Comparison of ENCODE assay signal across 22 cellular contexts in genomic region chr2:234768608-234769196, GRCh38.
DNase-seq lines count a peak whose midpoint lies in the region; ATAC-seq, FAIRE-seq and TF ChIP-seq lines count a peak whose summit lies in the region.
"Had no signal": no experiment of that assay in that cellular context is flagged by ENCODE, and none has a peak within 500 bp of the region (broad histone marks: within the 10 kb centered on the region; RNA-seq: fewer than 3 reads in every experiment).

No MANE protein-coding gene starts in this region.

- no peaks in the 10 kb centered on the region for H4K20me1 ChIP-seq in astrocyte (ENCODE audit: insufficient read depth, low read length)

- H2AK5ac ChIP-seq in mesenchymal stem cell (ENCODE audit: low read length, severe bottlenecking): peak overlapping the region; percentile 47

- 93% methylated on average over 9 of the region's 9 CpGs for WGBS in mesenchymal stem cell

- H3K79me1 ChIP-seq in mesenchymal stem cell (replicated peaks; ENCODE audit: low read length, poor library complexity, severe bottlenecking): no peaks in the 10 kb centered on the region

- H2BK5ac ChIP-seq in mesenchymal stem cell (ENCODE audit: low read depth, low read length, poor library complexity, severe bottlenecking): no peak overlapping the region

- FAIRE-seq in astrocyte (lab: Jason Lieb, UNC): peak; percentile 76
- FAIRE-seq: GM12891, H1 had no signal

- no peak overlapping the region for H2BK120ac ChIP-seq in mesenchymal stem cell (ENCODE audit: low read depth, low read length)

- no peaks in the 10 kb centered on the region for H3K36me3 ChIP-seq in astrocyte (ENCODE audit: insufficient read depth, low read length)
- H3K36me3 ChIP-seq in mesenchymal stem cell (ENCODE audit: control insufficient read depth in 1 of 2, insufficient read depth in 2 of 2, low read depth in 1 of 2, low read length in 2 of 2): peaks cover 0 to 2% of the 10 kb centered on the region in 2 experiments
- H3K36me3 ChIP-seq in vagina: no peaks in the 10 kb centered on the region
- no peaks in the 10 kb centered on the region for H3K36me3 ChIP-seq in Peyer's patch

- H3K9me3 Mint-ChIP-seq in astrocyte (ENCODE audit: unreplicated experiment) (peaks cover 4% of the 10 kb centered on the region), type B pancreatic cell (no peaks in the 10 kb centered on the region)

- no peak overlapping the region for H3K4ac ChIP-seq in mesenchymal stem cell (ENCODE audit: low read depth in 1 of 2, low read length in 2 of 2)

- TF ChIP-seq POLR2A in vagina (IDR thresholded peaks at IDR 0.05) (no peak), Peyer's patch (IDR thresholded peaks at IDR 0.05) (no peak)

- H2BK12ac ChIP-seq in mesenchymal stem cell (ENCODE audit: low read length in 2 of 2): peak overlapping the region in 1 of 2 experiments; percentile 19

- H3K36me3 Mint-ChIP-seq in astrocyte (ENCODE audit: low read depth, unreplicated experiment): peaks cover 2% of the 10 kb centered on the region
- H3K36me3 Mint-ChIP-seq in type B pancreatic cell: no peaks in the 10 kb centered on the region

- H4K8ac ChIP-seq in mesenchymal stem cell (ENCODE audit: low read length): peak overlapping the region; percentile 48

- H2AFZ ChIP-seq in astrocyte (ENCODE audit: low read depth, low read length): no peak overlapping the region
- no peak overlapping the region for H2AFZ ChIP-seq in mesenchymal stem cell (ENCODE audit: low read depth, low read length)

- no peak overlapping the region for H4K91ac ChIP-seq in mesenchymal stem cell (ENCODE audit: low read length)

- H3K79me2 ChIP-seq in astrocyte (ENCODE audit: insufficient read depth, low read length): no peaks in the 10 kb centered on the region

- no peak for TF ChIP-seq CTCF in astrocyte (IDR thresholded peaks at IDR 0.05; ENCODE audit: insufficient read depth, low read depth, low read length)
- TF ChIP-seq CTCF in vagina (IDR thresholded peaks at IDR 0.05): no peak
- TF ChIP-seq CTCF in Peyer's patch (IDR thresholded peaks at IDR 0.05): no peak
- no peak for TF ChIP-seq CTCF in type B pancreatic cell (conservative IDR thresholded peaks at IDR 0.05)

- intact Hi-C loops in vagina (cut with DNase I): no loop called here

- H3K27me3 ChIP-seq in astrocyte (ENCODE audit: insufficient read depth, low read length) (no peaks in the 10 kb centered on the region), mesenchymal stem cell (ENCODE audit: control insufficient read depth in 1 of 2, insufficient read depth in 1 of 2, low read length in 2 of 2) (no peaks in the 10 kb centered on the region), vagina (no peaks in the 10 kb centered on the region), Peyer's patch (no peaks in the 10 kb centered on the region)

- peak overlapping the region in 1 of 2 experiments; percentile 53 for H3K14ac ChIP-seq in mesenchymal stem cell (ENCODE audit: low read length in 2 of 2)

- H3K27ac ChIP-seq in astrocyte (ENCODE audit: low read depth, low read length): no peak overlapping the region
- H3K27ac ChIP-seq in mesenchymal stem cell (ENCODE audit: low read length, poor library complexity, severe bottlenecking): no peak overlapping the region
- peak overlapping the region; percentile 44 for H3K27ac ChIP-seq in vagina
- no peak overlapping the region for H3K27ac ChIP-seq in Peyer's patch
- H3K27ac ChIP-seq: SK-N-MC had no signal

- ATAC-seq in GM21423 (IDR thresholded peaks at IDR 0.05; ENCODE audit: unreplicated experiment): no peak

- peak overlapping the region; percentile 29 for H3K27ac Mint-ChIP-seq in astrocyte (ENCODE audit: unreplicated experiment)
- H3K27ac Mint-ChIP-seq in type B pancreatic cell: no peak overlapping the region
- H3K27ac Mint-ChIP-seq: B cell, IgD-negative memory B cell had no signal

- H3K9me3 ChIP-seq in astrocyte (ENCODE audit: insufficient read depth, low read depth, low read length) (no peaks in the 10 kb centered on the region), mesenchymal stem cell (ENCODE audit: control insufficient read depth, low read length) (no peaks in the 10 kb centered on the region), vagina (no peaks in the 10 kb centered on the region), Peyer's patch (no peaks in the 10 kb centered on the region)

- H3K4me1 ChIP-seq in astrocyte (ENCODE audit: insufficient read depth, low read length): peaks cover 37% of the 10 kb centered on the region
- peaks cover 24% of the 10 kb centered on the region for H3K4me1 ChIP-seq in mesenchymal stem cell (ENCODE audit: control insufficient read depth, insufficient read depth, low read depth, low read length)
- H3K4me1 ChIP-seq in vagina: peaks cover 24% of the 10 kb centered on the region
- no peaks in the 10 kb centered on the region for H3K4me1 ChIP-seq in Peyer's patch

- peak overlapping the region; percentile 29 for H2BK15ac ChIP-seq in mesenchymal stem cell (ENCODE audit: low read depth, poor library complexity, severe bottlenecking)

- H3K4me3 Mint-ChIP-seq in astrocyte (ENCODE audit: unreplicated experiment) (no peak overlapping the region), type B pancreatic cell (no peak overlapping the region)
- H3K4me3 Mint-ChIP-seq: B cell had no signal

- H3K9ac ChIP-seq in astrocyte (ENCODE audit: low read length): no peak overlapping the region
- no peak overlapping the region for H3K9ac ChIP-seq in mesenchymal stem cell (ENCODE audit: low read length)

- H3K4me1 Mint-ChIP-seq in astrocyte (ENCODE audit: low read depth, unreplicated experiment) (peaks cover 47% of the 10 kb centered on the region), type B pancreatic cell (ENCODE audit: unreplicated experiment) (peaks cover 32% of the 10 kb centered on the region)
- H3K4me1 Mint-ChIP-seq: B cell had no signal

- DNase-seq in GM04504 (ENCODE audit: low read depth) (peak; percentile 24), astrocyte (ENCODE audit: low read depth) (peak; percentile 46), mesenchymal stem cell (no peak), vagina (ENCODE audit: extremely low spot score in 2 of 2) (no peak), Peyer's patch (no peak), type B pancreatic cell (ENCODE audit: extremely low spot score, unreplicated experiment) (no peak)
- DNase-seq: ACHN; GF-D8; Kasumi-1; NCI-H1105 treated with DMSO at 0.1 percent for 48 hours; NCI-H1694 treated with DMSO at 0.1 percent for 48 hours; NCI-H2107; NCI-H510A; NCI-H748 treated with DMSO at 0.1 percent for 48 hours; NK-92 treated with Interleukin-12 subunit alpha and Interleukin-12 subunit beta, amount 100 ng/mL, for 24 hours; SHP77 had no signal

- H3K27me3 Mint-ChIP-seq in astrocyte (ENCODE audit: low read depth, unreplicated experiment): no peaks in the 10 kb centered on the region
- peaks cover 9% of the 10 kb centered on the region for H3K27me3 Mint-ChIP-seq in type B pancreatic cell

- no peak overlapping the region for H3K4me3 ChIP-seq in astrocyte (ENCODE audit: insufficient read depth, low read depth, low read length)
- no peak overlapping the region for H3K4me3 ChIP-seq in mesenchymal stem cell (ENCODE audit: insufficient read depth in 1 of 2, low read depth in 1 of 2, low read length in 2 of 2)
- H3K4me3 ChIP-seq in vagina: no peak overlapping the region
- H3K4me3 ChIP-seq in Peyer's patch: no peak overlapping the region
- H3K4me3 ChIP-seq: SK-N-MC had no signal

- no peak overlapping the region for H3K23ac ChIP-seq in mesenchymal stem cell (ENCODE audit: low read length in 2 of 2)

- no peak overlapping the region for H3K4me2 ChIP-seq in astrocyte (ENCODE audit: low read length)
- no peak overlapping the region for H3K4me2 ChIP-seq in mesenchymal stem cell (ENCODE audit: low read length, poor library complexity, severe bottlenecking)

- peak overlapping the region in 1 of 2 experiments; percentile 6 for H3K18ac ChIP-seq in mesenchymal stem cell (ENCODE audit: low read depth in 1 of 2, low read length in 2 of 2)

Comparison
In these comparisons a context has a peak if more than half of its experiments do, and no peak if none do; other contexts are left out.
1. DNase-seq: peak in GM04504 (single experiment) and astrocyte (single experiment); none in mesenchymal stem cell (single experiment), vagina (0 of 2), Peyer's patch (0 of 3) and type B pancreatic cell (single experiment).